Comparison of ENCODE assay signal across 8 cellular contexts in genomic region chr1:181088079-181089016, GRCh38. TPM values are rescaled to one million over a fixed set of nuclear protein-coding genes. Genes with fewer than 3 reads are reported as not detected.
DNase-seq lines count a peak whose midpoint lies in the region; ATAC-seq and TF ChIP-seq lines count a peak whose summit lies in the region.

Gene IER5 (plus strand): TSS chr1:181088700. CDS start chr1:181088903, 203 bp downstream.

- no peak for TF ChIP-seq EP300 in suprapubic skin (IDR thresholded peaks at IDR 0.05)

- TF ChIP-seq POLR2A in suprapubic skin (IDR thresholded peaks at IDR 0.05): peak; percentile 98 to 99

- H3K27ac ChIP-seq in suprapubic skin: peak within 1 kb of the TSS; percentile 95

- DNase-seq in GM10266 (ENCODE audit: extremely low spot score) (peak; percentile 95), NCI-H1092 treated with DMSO at 0.1 percent for 48 hours (lab: John Stamatoyannopoulos, UW) (peak; percentile 99), germinal center (ENCODE audit: low spot score) (peak; percentile 96), nucleus accumbens (lab: John Stamatoyannopoulos, UW) (peak in 55 of 56 donors; percentile 60 to 97 (median 91)), suprapubic skin (ENCODE audit: low spot score in 2 of 2) (peak; percentile 98 to 99)
- DNase-seq in activated naive CD4-positive, alpha-beta T cell treated with anti-CD3 and anti-CD28 coated beads, Interleukin-2, amount 50 U/mL, for 16 hours: peak; percentile 93

- H3K4me3 ChIP-seq in suprapubic skin: peak within 1 kb of the TSS; percentile 97

- TF ChIP-seq CTCF in GM10266 (IDR thresholded peaks at IDR 0.05; ENCODE audit: control insufficient read depth, insufficient read depth, low read depth, missing control alignments): no peak
- TF ChIP-seq CTCF in suprapubic skin (IDR thresholded peaks at IDR 0.05): no peak

- ATAC-seq in HG02623 (IDR thresholded peaks at IDR 0.05; ENCODE audit: unreplicated experiment) (peak; percentile 57), SK-N-SH treated with all-trans-retinoic acid at 6 μM for 48 hours (peak; percentile 91)

- H3K36me3 ChIP-seq in suprapubic skin: peaks cover 4% of the 10 kb centered on the region

- H3K27me3 ChIP-seq in suprapubic skin: no peaks in the 10 kb centered on the region

- H3K9me3 ChIP-seq in suprapubic skin: no peaks in the 10 kb centered on the region

- H3K4me1 ChIP-seq in suprapubic skin: peaks cover 49% of the 10 kb centered on the region

- 3% methylated on average over 45 of the region's 76 CpGs for WGBS in suprapubic skin

TF ChIP-seq in SK-N-SH treated with all-trans-retinoic acid at 6 μM for 48 hours, 23 proteins besides CTCF, POLR2A, EP300 and RAD21:
- TF ChIP-seq ZC3H10 (CRISPR knock-in tag; IDR thresholded peaks at IDR 0.05): peak; percentile 88; the same call in 1 of the 2 replicates
- TF ChIP-seq PATZ1 (CRISPR knock-in tag; IDR thresholded peaks at IDR 0.05; ENCODE audit: borderline replicate concordance): peak; percentile 55; the same call in 1 of the 2 replicates
- no peak for TF ChIP-seq ARNTL (CRISPR knock-in tag; IDR thresholded peaks at IDR 0.05; ENCODE audit: borderline replicate concordance, low read depth)
- no peak for TF ChIP-seq ZNF8 (CRISPR knock-in tag; IDR thresholded peaks at IDR 0.05)
- no peak for TF ChIP-seq ESRRG (CRISPR knock-in tag; IDR thresholded peaks at IDR 0.05)
- TF ChIP-seq RARB (CRISPR knock-in tag; IDR thresholded peaks at IDR 0.05): peak; percentile 94; the same call in 1 of the 2 replicates
- no peak for TF ChIP-seq ISL1 (CRISPR knock-in tag; IDR thresholded peaks at IDR 0.05)
- 0 out of 2 replicates have a peak, but pooled peaks have one; percentile 5 for TF ChIP-seq TSHZ2 (CRISPR knock-in tag; IDR thresholded peaks at IDR 0.05)
- TF ChIP-seq TOX (CRISPR knock-in tag; IDR thresholded peaks at IDR 0.05; ENCODE audit: borderline replicate concordance): peak; percentile 93; the same call in 1 of the 2 replicates

RNA-seq across cellular contexts. Expression of gene IER5, which starts in this region (rescaled TPM):
- total RNA-seq in suprapubic skin: 10 to 100 TPM; 11.3 to 30.4 (median 24.4) TPM

Comparison
In these comparisons a context has a peak if more than half of its experiments do, and no peak if none do; other contexts are left out.
1. Peak in every context shown above with its lines: DNase-seq, ATAC-seq, H3K4me3 ChIP-seq and H3K27ac ChIP-seq.